In the genomic region with DNA sequence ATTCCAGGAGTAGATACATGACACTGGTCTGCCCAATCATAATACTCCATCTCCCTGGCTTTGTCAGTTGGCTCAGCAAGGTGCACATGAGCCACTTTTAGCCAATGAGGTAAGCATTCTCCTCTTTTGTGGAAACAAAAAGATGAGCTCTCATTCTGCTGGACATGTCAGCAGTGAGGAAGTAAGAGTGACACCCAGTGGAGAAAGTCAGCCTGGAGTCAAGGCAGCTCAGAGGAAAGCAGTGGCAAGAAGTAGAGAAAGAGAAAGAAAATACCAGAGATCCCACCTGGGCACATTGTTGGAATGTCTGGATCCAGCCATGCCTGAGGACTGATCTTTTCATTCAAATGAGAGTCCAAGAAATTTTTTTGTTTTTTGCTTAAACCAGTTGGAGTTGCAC, we compare ENCODE assay signal across 13 cellular contexts.
DNase-seq lines count a peak whose midpoint lies in the region; ATAC-seq and TF ChIP-seq lines count a peak whose summit lies in the region.
"Had no signal": no experiment of that assay in that cellular context is flagged by ENCODE, and none has a peak within 500 bp of the region (broad histone marks: within the 10 kb centered on the region; RNA-seq: fewer than 3 reads in every experiment).

No MANE protein-coding gene starts in this region.

- peak; percentile 66 for ATAC-seq in activated naive CD8-positive, alpha-beta T cell treated with anti-CD3 and anti-CD28 coated beads, Interleukin-2, amount 10 ng/mL, durations not matched to agents 7 days and 5 days (ENCODE audit: low read depth)
- ATAC-seq in HG02981 (IDR thresholded peaks at IDR 0.05; ENCODE audit: unreplicated experiment) = no peak
- ATAC-seq: right cardiac atrium had no signal

- H3K9me3 Mint-ChIP-seq in activated naive CD8-positive, alpha-beta T cell treated with anti-CD3 and anti-CD28 coated beads, Interleukin-2, amount 10 ng/mL, durations not matched to agents 7 days and 5 days = no peaks in the 10 kb centered on the region
- no peaks in the 10 kb centered on the region for H3K9me3 Mint-ChIP-seq in activated naive CD8-positive, alpha-beta T cell treated with anti-CD3 and anti-CD28 coated beads for 36 hours
- H3K9me3 Mint-ChIP-seq: activated T-cell treated with anti-CD3 and anti-CD28 coated beads, Interleukin-2, amount 50 U/mL, for 4 hours had no signal

- no peaks in the 10 kb centered on the region for H3K36me3 ChIP-seq in effector memory CD4-positive, alpha-beta T cell (ENCODE audit: control insufficient read depth, insufficient read depth, low read length)
- H3K36me3 ChIP-seq: thoracic aorta had no signal

- H3K9me3 ChIP-seq in effector memory CD4-positive, alpha-beta T cell (ENCODE audit: control insufficient read depth, low read length) = no peaks in the 10 kb centered on the region
- H3K9me3 ChIP-seq: thoracic aorta had no signal

- POLR2A ChIA-PET in activated naive CD8-positive, alpha-beta T cell treated with anti-CD3 and anti-CD28 coated beads, Interleukin-2, amount 10 ng/mL, durations not matched to agents 7 days and 5 days (lab: Charles Lee) = no interaction called here

- H3K27ac Mint-ChIP-seq in activated naive CD8-positive, alpha-beta T cell treated with anti-CD3 and anti-CD28 coated beads, Interleukin-2, amount 10 ng/mL, durations not matched to agents 7 days and 5 days = no peak overlapping the region
- no peak overlapping the region for H3K27ac Mint-ChIP-seq in activated naive CD8-positive, alpha-beta T cell treated with anti-CD3 and anti-CD28 coated beads for 36 hours

- peaks cover 18% of the 10 kb centered on the region for H3K27me3 Mint-ChIP-seq in activated naive CD8-positive, alpha-beta T cell treated with anti-CD3 and anti-CD28 coated beads, Interleukin-2, amount 10 ng/mL, durations not matched to agents 7 days and 5 days
- peaks cover 10% of the 10 kb centered on the region for H3K27me3 Mint-ChIP-seq in activated naive CD8-positive, alpha-beta T cell treated with anti-CD3 and anti-CD28 coated beads for 36 hours

- no peak overlapping the region for H3K4me3 ChIP-seq in choroid plexus epithelial cell (ENCODE audit: low read depth, low read length)
- no peak overlapping the region for H3K4me3 ChIP-seq in effector memory CD4-positive, alpha-beta T cell (ENCODE audit: insufficient read depth, low read depth, low read length, poor library complexity, severe bottlenecking)
- H3K4me3 ChIP-seq: thoracic aorta had no signal

- H3K27ac ChIP-seq in effector memory CD4-positive, alpha-beta T cell (ENCODE audit: insufficient read depth, low read length, poor library complexity, severe bottlenecking) = no peak overlapping the region
- H3K27ac ChIP-seq: thoracic aorta had no signal

- no peaks in the 10 kb centered on the region for H3K36me3 Mint-ChIP-seq in activated naive CD8-positive, alpha-beta T cell treated with anti-CD3 and anti-CD28 coated beads, Interleukin-2, amount 10 ng/mL, durations not matched to agents 7 days and 5 days
- H3K36me3 Mint-ChIP-seq in activated naive CD8-positive, alpha-beta T cell treated with anti-CD3 and anti-CD28 coated beads for 36 hours = no peaks in the 10 kb centered on the region

- H3K4me1 ChIP-seq in effector memory CD4-positive, alpha-beta T cell (ENCODE audit: control insufficient read depth, insufficient read depth, low read length, poor library complexity, severe bottlenecking) = no peaks in the 10 kb centered on the region

- no peak for DNase-seq in activated naive CD8-positive, alpha-beta T cell treated with anti-CD3 and anti-CD28 coated beads, Interleukin-2, amount 10 ng/mL, durations not matched to agents 7 days and 5 days
- DNase-seq in activated naive CD8-positive, alpha-beta T cell treated with anti-CD3 and anti-CD28 coated beads for 36 hours = no peak
- DNase-seq in NCI-H2171 (lab: John Stamatoyannopoulos, UW) (peak; percentile 2), choroid plexus epithelial cell (ENCODE audit: low read depth) (peak; percentile 29), superior temporal gyrus (ENCODE audit: extremely low spot score) (peak; percentile 58), NCI-H2227 treated with DMSO at 0.1 percent for 48 hours (lab: John Stamatoyannopoulos, UW) (no peak)
- DNase-seq in effector memory CD4-positive, alpha-beta T cell = no peak
- DNase-seq: activated T-cell treated with anti-CD3 and anti-CD28 coated beads, Interleukin-2, amount 50 U/mL, for 4 hours; COR-L47; NCI-H345; right cardiac atrium had no signal

- H3K4me1 Mint-ChIP-seq in activated naive CD8-positive, alpha-beta T cell treated with anti-CD3 and anti-CD28 coated beads, Interleukin-2, amount 10 ng/mL, durations not matched to agents 7 days and 5 days = peaks cover 9% of the 10 kb centered on the region
- H3K4me1 Mint-ChIP-seq in activated naive CD8-positive, alpha-beta T cell treated with anti-CD3 and anti-CD28 coated beads for 36 hours = peaks cover 3% of the 10 kb centered on the region

- TF ChIP-seq CTCF in choroid plexus epithelial cell (conservative IDR thresholded peaks at IDR 0.05; ENCODE audit: low read depth, low read length) = peak; percentile 55

- no peaks in the 10 kb centered on the region for H3K27me3 ChIP-seq in effector memory CD4-positive, alpha-beta T cell (replicated peaks; ENCODE audit: control insufficient read depth, insufficient read depth, low read length, poor library complexity, severe bottlenecking)

- H3K4me3 Mint-ChIP-seq in activated naive CD8-positive, alpha-beta T cell treated with anti-CD3 and anti-CD28 coated beads, Interleukin-2, amount 10 ng/mL, durations not matched to agents 7 days and 5 days = no peak overlapping the region
- no peak overlapping the region for H3K4me3 Mint-ChIP-seq in activated naive CD8-positive, alpha-beta T cell treated with anti-CD3 and anti-CD28 coated beads for 36 hours
- H3K4me3 Mint-ChIP-seq: activated T-cell treated with anti-CD3 and anti-CD28 coated beads, Interleukin-2, amount 50 U/mL, for 4 hours had no signal

Comparison
In these comparisons a context has a peak if more than half of its experiments do, and no peak if none do; other contexts are left out.
1. DNase-seq: peak in NCI-H2171 (single experiment), choroid plexus epithelial cell (single experiment) and superior temporal gyrus (single experiment); none in activated naive CD8-positive, alpha-beta T cell treated with anti-CD3 and anti-CD28 coated beads, Interleukin-2, amount 10 ng/mL, durations not matched to agents 7 days and 5 days (single experiment), activated naive CD8-positive, alpha-beta T cell treated with anti-CD3 and anti-CD28 coated beads for 36 hours (single experiment), effector memory CD4-positive, alpha-beta T cell (0 of 3) and NCI-H2227 treated with DMSO at 0.1 percent for 48 hours (single experiment).